10 cellular contexts compared by ENCODE assay signal in genomic region chr2:238220892-238221521, GRCh38. TPM values are rescaled to one million over a fixed set of nuclear protein-coding genes. Genes with fewer than 3 reads are reported as not detected.
DNase-seq lines count a peak whose midpoint lies in the region; ATAC-seq and TF ChIP-seq lines count a peak whose summit lies in the region.
"Had no signal": no experiment of that assay in that cellular context is flagged by ENCODE, and none has a peak within 500 bp of the region (broad histone marks: within the 10 kb centered on the region; RNA-seq: fewer than 3 reads in every experiment).

No MANE protein-coding gene starts in this region.

- no peak overlapping the region for H3K4me3 ChIP-seq in transverse colon

- no peak for TF ChIP-seq POLR2A in transverse colon (IDR thresholded peaks at IDR 0.05)

- peak; percentile 29 for ATAC-seq in stimulated activated naive CD8-positive, alpha-beta T cell treated with anti-CD3 and anti-CD28 coated beads, Interleukin-15, Interleukin-2, amounts not matched to agents 100 U/mL and 50 U/mL, for 24 hours
- no peak for ATAC-seq in HG03135 (IDR thresholded peaks at IDR 0.05; ENCODE audit: unreplicated experiment)

- no peaks in the 10 kb centered on the region for H3K9me3 ChIP-seq in transverse colon

- no peaks in the 10 kb centered on the region for H3K27me3 ChIP-seq in transverse colon

- TF ChIP-seq CTCF in transverse colon (IDR thresholded peaks at IDR 0.05), result no peak

- H3K4me1 Mint-ChIP-seq in T-helper 1 cell treated with Interleukin-12 subunit alpha and Interleukin-12 subunit beta and Interleukin-4 antibody, amounts not matched to agents 30 μg/mL and 1 μg/mL, for 36 hours (ENCODE audit: low read depth), result peaks cover 2% of the 10 kb centered on the region

- in situ Hi-C loops in transverse colon (cut with MboI; ENCODE audit: low pct_ligation_motif_present in 1 of 4, low pct_unique_long_range_greater_than_20kb in 1 of 4, low sequenced_read_pairs in 3 of 4), result no loop called here

- peaks cover 0 to 5% (median 0%) of the 10 kb centered on the region in 4 donors for H3K4me1 ChIP-seq in transverse colon

- H3K27ac Mint-ChIP-seq in T-helper 1 cell treated with Interleukin-12 subunit alpha and Interleukin-12 subunit beta and Interleukin-4 antibody, amounts not matched to agents 30 μg/mL and 1 μg/mL, for 36 hours, result no peak overlapping the region

- WGBS in transverse colon (ENCODE audit: low coverage in 1 of 2), 2 donors, result 83% methylated on average over 20 of the region's 23 CpGs; no CpG with 5 or more reads in 1 of the 2 donors

- TF ChIP-seq EP300 in transverse colon (IDR thresholded peaks at IDR 0.05; ENCODE audit: low read depth), result no peak

- intact Hi-C loops in transverse colon (cut with DNase I; ENCODE audit: low total_unique reads), result no loop called here

- peak overlapping the region; percentile 25 for H3K4me3 Mint-ChIP-seq in T-helper 1 cell treated with Interleukin-12 subunit alpha and Interleukin-12 subunit beta and Interleukin-4 antibody, amounts not matched to agents 30 μg/mL and 1 μg/mL, for 36 hours

- no peaks in the 10 kb centered on the region for H3K36me3 ChIP-seq in transverse colon

- H3K27me3 Mint-ChIP-seq in T-helper 1 cell treated with Interleukin-12 subunit alpha and Interleukin-12 subunit beta and Interleukin-4 antibody, amounts not matched to agents 30 μg/mL and 1 μg/mL, for 36 hours (ENCODE audit: low read depth), result peaks cover 5% of the 10 kb centered on the region

- H3K9me3 Mint-ChIP-seq in T-helper 1 cell treated with Interleukin-12 subunit alpha and Interleukin-12 subunit beta and Interleukin-4 antibody, amounts not matched to agents 30 μg/mL and 1 μg/mL, for 36 hours, result no peaks in the 10 kb centered on the region

- peak overlapping the region in 2 of 4 donors; percentile 62 to 75 for H3K27ac ChIP-seq in transverse colon
- H3K27ac ChIP-seq: VCaP had no signal

- H3K36me3 Mint-ChIP-seq in T-helper 1 cell treated with Interleukin-12 subunit alpha and Interleukin-12 subunit beta and Interleukin-4 antibody, amounts not matched to agents 30 μg/mL and 1 μg/mL, for 36 hours (ENCODE audit: low read depth), result no peaks in the 10 kb centered on the region

- DNase-seq in T-helper 1 cell (no peak), SHP77 treated with DMSO at 0.1 percent for 48 hours (lab: John Stamatoyannopoulos, UW) (peak; percentile 75), glomerular visceral epithelial cell (ENCODE audit: extremely low spot score) (peak; percentile 78), transverse colon (no peak), OCI-M2 (lab: John Stamatoyannopoulos, UW; ENCODE audit: unreplicated experiment) (no peak)
- DNase-seq in stimulated activated naive CD8-positive, alpha-beta T cell treated with anti-CD3 and anti-CD28 coated beads, Interleukin-15, Interleukin-2, amounts not matched to agents 100 U/mL and 50 U/mL, for 24 hours, result no peak
- DNase-seq: NCI-H1092 treated with DMSO at 0.1 percent for 48 hours had no signal

RNA-seq across cellular contexts. Expression of gene ILKAP, which starts 17.5 kb away (rescaled TPM):
- 10 to 100 TPM; 16.3 to 40.0 (median 32.1) TPM for total RNA-seq in transverse colon

RNA-seq across cellular contexts. Expression of gene HES6, which starts 18.8 kb away (rescaled TPM):
- 10 to 100 TPM; 15.0 to 94.5 (median 31.7) TPM for total RNA-seq in transverse colon

Comparison
In these comparisons a context has a peak if more than half of its experiments do, and no peak if none do; other contexts are left out.
1. DNase-seq: peak in SHP77 treated with DMSO at 0.1 percent for 48 hours (single experiment) and glomerular visceral epithelial cell (single experiment); none in T-helper 1 cell (0 of 5), stimulated activated naive CD8-positive, alpha-beta T cell treated with anti-CD3 and anti-CD28 coated beads, Interleukin-15, Interleukin-2, amounts not matched to agents 100 U/mL and 50 U/mL, for 24 hours (single experiment), transverse colon (single experiment) and OCI-M2 (single experiment).